Comparison of ENCODE assay signal across 23 cellular contexts in genomic region chr1:78348526-78349284, GRCh38.
"Had no signal": no experiment of that assay in that cellular context is flagged by ENCODE, and none has a peak within 500 bp of the region (broad histone marks: within the 10 kb centered on the region; RNA-seq: fewer than 3 reads in every experiment).

No MANE protein-coding gene starts in this region.

- DNase-seq: activated CD4-positive, alpha-beta T cell treated with anti-CD3 and anti-CD28 coated beads for 48 hours; activated CD4-positive, alpha-beta T cell treated with anti-CD3 and anti-CD28 coated beads, Interleukin-2, amount 50 U/mL, for 48 hours; activated CD8-positive, alpha-beta memory T cell treated with anti-CD3 and anti-CD28 coated beads for 24 hours; activated gamma-delta T cell; activated naive CD4-positive, alpha-beta T cell treated with anti-CD3 and anti-CD28 coated beads, Interleukin-2, amount 10 ng/mL, durations not matched to agents 7 days and 5 days; activated naive CD8-positive, alpha-beta T cell treated with anti-CD3 and anti-CD28 coated beads, Interleukin-2, amount 10 ng/mL, durations not matched to agents 7 days and 5 days; activated T-cell treated with anti-CD3 and anti-CD28 coated beads, Interleukin-2, amount 50 U/mL, for 1 hour; amygdala; caudate nucleus; endodermal cell; head of caudate nucleus; hypothalamus; immature natural killer cell; naive B cell; nephron progenitor cell; retina; stimulated activated CD4-positive, alpha-beta T cell treated with anti-CD3 and anti-CD28 coated beads, Interleukin-12 subunit alpha, Interleukin-12 subunit beta, amount 100 ng/mL, for 4 hours; stimulated activated CD4-positive, alpha-beta T cell treated with anti-CD3 and anti-CD28 coated beads, Interleukin-4, amount 100 ng/mL, for 1 hour; stimulated activated naive CD8-positive, alpha-beta T cell treated with anti-CD3 and anti-CD28 coated beads, Interleukin-15, amount 100 ng/mL, for 72 hours; SW 1271; T-helper 9 cell; thyroid gland; upper lobe of right lung had no signal
